Comparison of ENCODE assay signal across 33 cellular contexts in genomic region chr20:63331741-63332400, GRCh38. TPM values are rescaled to one million over a fixed set of nuclear protein-coding genes. Genes with fewer than 3 reads are reported as not detected.
"Had no signal": no experiment of that assay in that cellular context is flagged by ENCODE, and none has a peak within 500 bp of the region (broad histone marks: within the 10 kb centered on the region; RNA-seq: fewer than 3 reads in every experiment).

No MANE protein-coding gene starts in this region.

- H3K9me3 ChIP-seq: ascending aorta, mucosa of descending colon, ovary had no signal

- H3K4me1 Mint-ChIP-seq: activated CD4-positive, alpha-beta T cell treated with anti-CD3 and anti-CD28 coated beads, Interleukin-2, amount 10 ng/mL, durations not matched to agents 24 days and 14 days; activated naive CD4-positive, alpha-beta T cell treated with anti-CD3 and anti-CD28 coated beads, Interleukin-2, amount 10 ng/mL, durations not matched to agents 7 days and 5 days; activated naive CD8-positive, alpha-beta T cell treated with anti-CD3 and anti-CD28 coated beads, Interleukin-2, amount 10 ng/mL, durations not matched to agents 7 days and 5 days; T-helper 17 cell had no signal

- H3K27me3 ChIP-seq: ascending aorta, cardiac muscle cell, ovary had no signal

- H3K4me2 ChIP-seq: smooth muscle cell had no signal

- H3K27ac ChIP-seq: ascending aorta, cardiac muscle cell, gastroesophageal sphincter, left lung, ovary, psoas muscle, tibial nerve had no signal

- H3K4me3 Mint-ChIP-seq: activated CD4-positive, alpha-beta memory T cell treated with anti-CD3 and anti-CD28 coated beads, Interleukin-2, amount 10 ng/mL, durations not matched to agents 7 days and 5 days; activated CD4-positive, alpha-beta T cell treated with anti-CD3 and anti-CD28 coated beads, Interleukin-2, amount 10 ng/mL, durations not matched to agents 24 days and 14 days; activated naive CD4-positive, alpha-beta T cell treated with anti-CD3 and anti-CD28 coated beads, Interleukin-2, amount 10 ng/mL, durations not matched to agents 7 days and 5 days; activated naive CD8-positive, alpha-beta T cell treated with anti-CD3 and anti-CD28 coated beads, Interleukin-2, amount 10 ng/mL, durations not matched to agents 7 days and 5 days; activated T-cell treated with anti-CD3 and anti-CD28 coated beads, Interleukin-2, amount 50 U/mL, for 24 hours; brain; effector memory CD8-positive, alpha-beta T cell; natural killer cell treated with Interleukin-12 subunit alpha and Interleukin-12 subunit beta and Interleukin-15 and Interleukin-18, amount 100 ng/mL, for 72 hours; stimulated activated naive B cell treated with anti-CD40 and anti-IgM and Interleukin-4, amounts not matched to agents 10 μg/mL and 1 μg/mL and 100 μg/mL, for 72 hours; T-helper 17 cell had no signal

- DNase-seq: activated CD4-positive, alpha-beta memory T cell treated with anti-CD3 and anti-CD28 coated beads, Interleukin-2, amount 10 ng/mL, durations not matched to agents 7 days and 5 days; activated CD4-positive, alpha-beta T cell treated with anti-CD3 and anti-CD28 coated beads, Interleukin-2, amount 10 ng/mL, durations not matched to agents 24 days and 14 days; activated CD4-positive, CD25-positive, alpha-beta regulatory T cell treated with anti-CD3 and anti-CD28 coated beads, Interleukin-2, amount 50 U/mL, for 72 hours; activated CD8-positive, alpha-beta memory T cell treated with anti-CD3 and anti-CD28 coated beads, Interleukin-2, amount 50 U/mL, for 48 hours; activated gamma-delta T cell; activated naive CD4-positive, alpha-beta T cell treated with anti-CD3 and anti-CD28 coated beads, Interleukin-2, amount 10 ng/mL, durations not matched to agents 7 days and 5 days; activated naive CD8-positive, alpha-beta T cell treated with anti-CD3 and anti-CD28 coated beads, Interleukin-2, amount 10 ng/mL, durations not matched to agents 7 days and 5 days; activated T-cell treated with anti-CD3 and anti-CD28 coated beads, Interleukin-2, amount 50 U/mL, for 24 hours; cortex of kidney; effector memory CD8-positive, alpha-beta T cell; erythroblast; head of caudate nucleus; hypothalamus; kidney glomerular epithelial cell; ovary; stimulated activated CD4-positive, alpha-beta T cell treated with anti-CD3 and anti-CD28 coated beads, Interleukin-15, amount 100 ng/mL, for 24 hours; stimulated activated CD4-positive, alpha-beta T cell treated with anti-CD3 and anti-CD28 coated beads, Interleukin-2, amount 100 ng/mL, for 24 hours; stimulated activated naive B cell treated with anti-CD40 and anti-IgM and Interleukin-4, amounts not matched to agents 10 μg/mL and 1 μg/mL and 100 μg/mL, for 72 hours; T-helper 17 cell; T1000 had no signal

- H3K36me3 ChIP-seq: ascending aorta, cardiac muscle cell, gastroesophageal sphincter, left lung, ovary, tibial nerve had no signal

- H3K4me1 ChIP-seq: ascending aorta, gastroesophageal sphincter, left lung, psoas muscle, tibial nerve had no signal

- H3K4me3 ChIP-seq: ascending aorta, cardiac muscle cell, gastroesophageal sphincter, left lung, mucosa of descending colon, ovary, psoas muscle, smooth muscle cell, tibial nerve had no signal

- H3K27ac Mint-ChIP-seq: activated CD4-positive, alpha-beta memory T cell treated with anti-CD3 and anti-CD28 coated beads, Interleukin-2, amount 10 ng/mL, durations not matched to agents 7 days and 5 days; activated CD4-positive, alpha-beta T cell treated with anti-CD3 and anti-CD28 coated beads, Interleukin-2, amount 10 ng/mL, durations not matched to agents 24 days and 14 days; activated naive CD4-positive, alpha-beta T cell treated with anti-CD3 and anti-CD28 coated beads, Interleukin-2, amount 10 ng/mL, durations not matched to agents 7 days and 5 days; activated naive CD8-positive, alpha-beta T cell treated with anti-CD3 and anti-CD28 coated beads, Interleukin-2, amount 10 ng/mL, durations not matched to agents 7 days and 5 days; activated T-cell treated with anti-CD3 and anti-CD28 coated beads, Interleukin-2, amount 50 U/mL, for 24 hours; effector memory CD8-positive, alpha-beta T cell; natural killer cell treated with Interleukin-12 subunit alpha and Interleukin-12 subunit beta and Interleukin-15 and Interleukin-18, amount 100 ng/mL, for 72 hours; stimulated activated naive B cell treated with anti-CD40 and anti-IgM and Interleukin-4, amounts not matched to agents 10 μg/mL and 1 μg/mL and 100 μg/mL, for 72 hours; T-helper 17 cell had no signal

- H3K36me3 Mint-ChIP-seq: activated naive CD4-positive, alpha-beta T cell treated with anti-CD3 and anti-CD28 coated beads, Interleukin-2, amount 10 ng/mL, durations not matched to agents 7 days and 5 days had no signal

RNA-seq across cellular contexts. Expression of gene CHRNA4, which starts 29.3 kb away (rescaled TPM):
- total RNA-seq: activated CD4-positive, alpha-beta memory T cell treated with anti-CD3 and anti-CD28 coated beads, Interleukin-2, amount 10 ng/mL, durations not matched to agents 7 days and 5 days; activated CD4-positive, alpha-beta T cell treated with anti-CD3 and anti-CD28 coated beads, Interleukin-2, amount 10 ng/mL, durations not matched to agents 24 days and 14 days; activated naive CD8-positive, alpha-beta T cell treated with anti-CD3 and anti-CD28 coated beads, Interleukin-2, amount 10 ng/mL, durations not matched to agents 7 days and 5 days; ascending aorta; gastroesophageal sphincter; left lung; mesenteric fat pad; mucosa of descending colon; myocyte; natural killer cell treated with Interleukin-12 subunit alpha and Interleukin-12 subunit beta and Interleukin-15 and Interleukin-18, amount 100 ng/mL, for 72 hours; smooth muscle cell; T-helper 17 cell; ureter had no signal

RNA-seq across cellular contexts. Expression of gene COL20A1, which starts 38.9 kb away (rescaled TPM):
- total RNA-seq: activated CD4-positive, alpha-beta memory T cell treated with anti-CD3 and anti-CD28 coated beads, Interleukin-2, amount 10 ng/mL, durations not matched to agents 7 days and 5 days; activated CD4-positive, alpha-beta T cell treated with anti-CD3 and anti-CD28 coated beads, Interleukin-2, amount 10 ng/mL, durations not matched to agents 24 days and 14 days; ascending aorta; cardiac muscle cell; gastroesophageal sphincter; left lung; mesenteric fat pad; mucosa of descending colon; natural killer cell treated with Interleukin-12 subunit alpha and Interleukin-12 subunit beta and Interleukin-15 and Interleukin-18, amount 100 ng/mL, for 72 hours; psoas muscle; ureter had no signal
